In the genomic region with DNA sequence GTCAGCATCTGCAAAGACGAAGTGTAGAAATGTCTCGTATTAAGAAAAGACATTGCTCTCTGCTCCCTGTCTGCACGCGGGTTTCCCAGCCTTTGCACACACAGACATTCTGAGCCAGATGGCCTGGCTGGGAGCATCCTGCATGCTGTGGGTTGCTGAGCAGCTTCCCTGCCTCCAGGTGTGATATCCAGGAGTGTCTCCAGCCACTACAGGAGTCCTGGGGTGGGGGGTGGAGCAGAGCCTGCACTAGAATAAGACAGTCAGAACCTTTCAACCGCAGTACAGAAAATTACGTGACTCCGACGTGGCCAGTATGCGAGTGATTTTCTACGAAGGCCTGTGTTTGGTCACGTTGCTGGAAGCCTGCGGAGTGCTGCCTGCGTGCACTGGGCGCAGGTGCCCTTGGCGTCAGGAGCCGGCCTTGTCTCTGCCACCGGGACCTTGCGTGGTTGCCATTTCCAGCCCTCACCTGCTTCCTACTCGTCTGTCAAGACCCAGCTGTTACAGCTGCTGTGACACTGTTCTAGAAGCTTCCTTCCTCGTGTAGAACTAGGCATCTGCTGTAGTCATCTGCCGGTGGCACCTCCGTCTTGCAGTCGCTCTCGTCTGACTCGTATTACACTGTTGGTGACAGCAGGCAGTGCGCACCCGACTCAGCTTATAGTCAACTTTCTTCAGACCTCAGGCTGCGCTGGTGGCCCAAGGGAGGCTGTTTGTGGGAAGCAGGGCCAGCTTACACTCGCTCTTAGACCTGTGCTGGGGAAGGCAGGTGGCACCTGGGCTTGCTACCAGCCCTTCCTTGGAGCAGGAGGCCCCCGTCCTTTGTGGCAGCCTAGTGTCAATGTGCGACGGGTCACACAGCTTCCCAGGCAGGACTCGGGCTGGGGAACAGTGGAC, we compare ENCODE assay signal across 23 cellular contexts. TPM values are rescaled to one million over a fixed set of nuclear protein-coding genes. Genes with fewer than 3 reads are reported as not detected.
DNase-seq lines count a peak whose midpoint lies in the region; ATAC-seq and TF ChIP-seq lines count a peak whose summit lies in the region.
"Had no signal": no experiment of that assay in that cellular context is flagged by ENCODE, and none has a peak within 500 bp of the region (broad histone marks: within the 10 kb centered on the region; RNA-seq: fewer than 3 reads in every experiment).

No MANE protein-coding gene starts in this region.

- peaks cover 17% of the 10 kb centered on the region for H3K4me1 Mint-ChIP-seq in activated CD8-positive, alpha-beta T cell treated with anti-CD3 and anti-CD28 coated beads, Interleukin-2, amount 10 ng/mL, durations not matched to agents 7 days and 5 days (ENCODE audit: low read depth)

- ATAC-seq in activated CD8-positive, alpha-beta T cell treated with anti-CD3 and anti-CD28 coated beads, Interleukin-2, amount 10 ng/mL, durations not matched to agents 7 days and 5 days = peak; percentile 40

- H3K9me3 Mint-ChIP-seq in activated CD8-positive, alpha-beta T cell treated with anti-CD3 and anti-CD28 coated beads, Interleukin-2, amount 10 ng/mL, durations not matched to agents 7 days and 5 days (ENCODE audit: insufficient read depth) = no peaks in the 10 kb centered on the region
- H3K9me3 Mint-ChIP-seq: memory B cell, natural killer cell had no signal

- CTCF ChIA-PET in activated CD8-positive, alpha-beta T cell treated with anti-CD3 and anti-CD28 coated beads, Interleukin-2, amount 10 ng/mL, durations not matched to agents 7 days and 5 days (lab: Charles Lee) = no interaction called here

- H3K36me3 Mint-ChIP-seq in activated CD8-positive, alpha-beta T cell treated with anti-CD3 and anti-CD28 coated beads, Interleukin-2, amount 10 ng/mL, durations not matched to agents 7 days and 5 days (ENCODE audit: low read depth) = peaks cover 11% of the 10 kb centered on the region
- H3K36me3 Mint-ChIP-seq: natural killer cell had no signal

- H3K4me3 Mint-ChIP-seq in activated CD8-positive, alpha-beta T cell treated with anti-CD3 and anti-CD28 coated beads, Interleukin-2, amount 10 ng/mL, durations not matched to agents 7 days and 5 days = no peak overlapping the region
- H3K4me3 Mint-ChIP-seq: memory B cell, natural killer cell had no signal

- POLR2A ChIA-PET in activated CD8-positive, alpha-beta T cell treated with anti-CD3 and anti-CD28 coated beads, Interleukin-2, amount 10 ng/mL, durations not matched to agents 7 days and 5 days (lab: Charles Lee) = no interaction called here

- H3K27me3 Mint-ChIP-seq in activated CD8-positive, alpha-beta T cell treated with anti-CD3 and anti-CD28 coated beads, Interleukin-2, amount 10 ng/mL, durations not matched to agents 7 days and 5 days (ENCODE audit: low read depth) = no peaks in the 10 kb centered on the region
- H3K27me3 Mint-ChIP-seq: memory B cell had no signal

- DNase-seq in NCI-H2171 treated with DMSO at 0.1 percent for 48 hours (lab: John Stamatoyannopoulos, UW) = peak; percentile 8
- DNase-seq in NCI-H2171 (lab: John Stamatoyannopoulos, UW) = no peak
- peak; percentile 27 for DNase-seq in GM20000 (ENCODE audit: low spot score)
- DNase-seq in activated CD8-positive, alpha-beta T cell treated with anti-CD3 and anti-CD28 coated beads, Interleukin-2, amount 10 ng/mL, durations not matched to agents 7 days and 5 days = no peak
- peak; percentile 59 for DNase-seq in mesenteric fat pad (ENCODE audit: low spot score)
- DNase-seq in HuH-7 (ENCODE audit: low spot score) = no peak
- no peak for DNase-seq in COLO829 (ENCODE audit: low spot score)
- DNase-seq in midbrain (lab: John Stamatoyannopoulos, UW) = no peak
- DNase-seq: 8988T; activated T-cell treated with anti-CD3 and anti-CD28 coated beads, Interleukin-2, amount 50 U/mL, for 48 hours; adrenal gland; dermis blood vessel endothelial cell; foreskin fibroblast; GF-D8; hippocampal formation; natural killer cell; NCI-H187; NCI-H345; posterior cingulate gyrus; stimulated activated CD4-positive, alpha-beta T cell treated with anti-CD3 and anti-CD28 coated beads, Interleukin-2, amount 100 ng/mL, for 24 hours; SW 1271; uterus had no signal

- H3K27ac Mint-ChIP-seq in activated CD8-positive, alpha-beta T cell treated with anti-CD3 and anti-CD28 coated beads, Interleukin-2, amount 10 ng/mL, durations not matched to agents 7 days and 5 days = no peak overlapping the region
- H3K27ac Mint-ChIP-seq: memory B cell had no signal

- TF ChIP-seq CTCF in GM20000 (IDR thresholded peaks at IDR 0.05; ENCODE audit: extremely low read depth, missing control alignments) = no peak

RNA-seq across cellular contexts. Expression of gene CTDP1, which starts 11.2 kb away (rescaled TPM):
- total RNA-seq in activated CD8-positive, alpha-beta T cell treated with anti-CD3 and anti-CD28 coated beads, Interleukin-2, amount 10 ng/mL, durations not matched to agents 7 days and 5 days = 10 to 100 TPM; 35.5 to 36.8 TPM
- 20.8 TPM for total RNA-seq in mesenteric fat pad

Comparison
In these comparisons a context has a peak if more than half of its experiments do, and no peak if none do; other contexts are left out.
1. DNase-seq: peak in NCI-H2171 treated with DMSO at 0.1 percent for 48 hours (single experiment), GM20000 (single experiment) and mesenteric fat pad (single experiment); none in NCI-H2171 (single experiment), activated CD8-positive, alpha-beta T cell treated with anti-CD3 and anti-CD28 coated beads, Interleukin-2, amount 10 ng/mL, durations not matched to agents 7 days and 5 days (single experiment), HuH-7 (single experiment), COLO829 (single experiment) and midbrain (single experiment).